Comparison of ENCODE assay signal across 8 cellular contexts in genomic region chr16:72008424-72009216, GRCh38. TPM values are rescaled to one million over a fixed set of nuclear protein-coding genes. Genes with fewer than 3 reads are reported as not detected.
DNase-seq lines count a peak whose midpoint lies in the region; ATAC-seq and TF ChIP-seq lines count a peak whose summit lies in the region.

Gene DHODH (plus strand): TSS chr16:72008744. CDS start chr16:72008765, 21 bp downstream.

- no peaks in the 10 kb centered on the region for H3K27me3 Mint-ChIP-seq in glutamatergic neuron (ENCODE audit: unreplicated experiment)
- H3K27me3 Mint-ChIP-seq in osteocyte (ENCODE audit: unreplicated experiment): peaks cover 21% of the 10 kb centered on the region

- WGBS in thyroid gland, 2 donors: 1% methylated on average over 47 to 57 of the region's 57 CpGs

- H3K27me3 ChIP-seq in thyroid gland: no peaks in the 10 kb centered on the region

- H3K36me3 ChIP-seq in thyroid gland: no peaks in the 10 kb centered on the region

- H3K4me1 Mint-ChIP-seq in glutamatergic neuron (ENCODE audit: low read depth, unreplicated experiment) (peaks cover 3% of the 10 kb centered on the region), osteocyte (ENCODE audit: unreplicated experiment) (peaks cover 7% of the 10 kb centered on the region)

- no peak within 1 kb of the TSS for H3K27ac ChIP-seq in thyroid gland

- peak within 1 kb of the TSS; percentile 100 for H3K4me3 ChIP-seq in GM12864 (ENCODE audit: low read depth, low read length)
- H3K4me3 ChIP-seq in thyroid gland (replicated peaks in 1 of 3): peak within 1 kb of the TSS; percentile 57 to 90 (median 69)

- DNase-seq in GM12864 (ENCODE audit: low read depth) (peak; percentile 95), NCI-H1105 treated with DMSO at 0.1 percent for 48 hours (lab: John Stamatoyannopoulos, UW) (peak; percentile 90), SKM-1 treated with dmso at 0.1 percent for 144 hours (lab: John Stamatoyannopoulos, UW; ENCODE audit: unreplicated experiment) (peak; percentile 98), glutamatergic neuron (peak; percentile 98), osteocyte (ENCODE audit: extremely low spot score, unreplicated experiment) (peak; percentile 99), thyroid gland (peak; percentile 98 to 99)
- peak; percentile 97 to 99 for DNase-seq in activated naive CD4-positive, alpha-beta T cell treated with anti-CD3 and anti-CD28 coated beads, Interleukin-2, amount 50 U/mL, for 72 hours (ENCODE audit: low spot score in 2 of 2)

- ATAC-seq in HG02678 (IDR thresholded peaks at IDR 0.05; ENCODE audit: unreplicated experiment): peak; percentile 99
- peak; percentile 99 for ATAC-seq in activated naive CD4-positive, alpha-beta T cell treated with anti-CD3 and anti-CD28 coated beads, Interleukin-2, amount 50 U/mL, for 72 hours

- no peaks in the 10 kb centered on the region for H3K9me3 ChIP-seq in thyroid gland

- no peak for TF ChIP-seq CTCF in GM12864 (IDR thresholded peaks at IDR 0.05; ENCODE audit: low read depth, low read length, missing control alignments)
- TF ChIP-seq CTCF in glutamatergic neuron (IDR thresholded peaks at IDR 0.05; ENCODE audit: partially characterized antibody, unreplicated experiment): no peak
- peak; percentile 13 for TF ChIP-seq CTCF in osteocyte (IDR thresholded peaks at IDR 0.05)
- TF ChIP-seq CTCF in thyroid gland (IDR thresholded peaks at IDR 0.05): peak in 3 of 6 experiments; percentile 11 to 32 (median 22)

- peak in 1 of 2 donors; percentile 61 for TF ChIP-seq POLR2A in thyroid gland (IDR thresholded peaks at IDR 0.05)

- H3K9me3 Mint-ChIP-seq in activated naive CD4-positive, alpha-beta T cell treated with anti-CD3 and anti-CD28 coated beads, Interleukin-2, amount 50 U/mL, for 72 hours: no peaks in the 10 kb centered on the region
- H3K9me3 Mint-ChIP-seq in glutamatergic neuron (ENCODE audit: unreplicated experiment): peaks cover 7% of the 10 kb centered on the region
- no peaks in the 10 kb centered on the region for H3K9me3 Mint-ChIP-seq in osteocyte (ENCODE audit: unreplicated experiment)

- intact Hi-C loops in thyroid gland (cut with DNase I): loop anchor here (5.0 kb wide), 1 partner anchor 84 kb away; the partner anchor contains the start of genes DHX38 and TXNL4B

- H3K36me3 Mint-ChIP-seq in activated naive CD4-positive, alpha-beta T cell treated with anti-CD3 and anti-CD28 coated beads, Interleukin-2, amount 50 U/mL, for 72 hours: peaks cover 14 to 15% of the 10 kb centered on the region in 2 donors
- H3K36me3 Mint-ChIP-seq in glutamatergic neuron (ENCODE audit: unreplicated experiment) (no peaks in the 10 kb centered on the region), osteocyte (ENCODE audit: unreplicated experiment) (peaks cover 2% of the 10 kb centered on the region)

- no peaks in the 10 kb centered on the region for H3K4me1 ChIP-seq in thyroid gland

- H3K27ac Mint-ChIP-seq in activated naive CD4-positive, alpha-beta T cell treated with anti-CD3 and anti-CD28 coated beads, Interleukin-2, amount 50 U/mL, for 72 hours: peak within 1 kb of the TSS; percentile 92 to 94
- peak within 1 kb of the TSS; percentile 60 for H3K27ac Mint-ChIP-seq in glutamatergic neuron (ENCODE audit: unreplicated experiment)
- H3K27ac Mint-ChIP-seq in osteocyte (ENCODE audit: unreplicated experiment): peak within 1 kb of the TSS; percentile 82

- peak within 1 kb of the TSS; percentile 99 for H3K4me3 Mint-ChIP-seq in glutamatergic neuron (ENCODE audit: unreplicated experiment)
- peak within 1 kb of the TSS; percentile 100 for H3K4me3 Mint-ChIP-seq in osteocyte (ENCODE audit: unreplicated experiment)

RNA-seq across cellular contexts. Expression of gene DHODH, which starts in this region (rescaled TPM):
- total RNA-seq in activated naive CD4-positive, alpha-beta T cell treated with anti-CD3 and anti-CD28 coated beads, Interleukin-2, amount 50 U/mL, for 72 hours: 10 to 100 TPM; 16.8 to 18.7 TPM
- total RNA-seq in glutamatergic neuron (ENCODE audit: unreplicated experiment) (9.1 TPM), osteocyte (6.2 and 7.4 TPM in 2 replicates), thyroid gland (10 to 100 TPM in 1 of 4 donors, 1 to 10 TPM in 3; 5.5 to 13.4 (median 7.4) TPM)
